ENCODE assay signal across 8 cellular contexts in the genomic region with DNA sequence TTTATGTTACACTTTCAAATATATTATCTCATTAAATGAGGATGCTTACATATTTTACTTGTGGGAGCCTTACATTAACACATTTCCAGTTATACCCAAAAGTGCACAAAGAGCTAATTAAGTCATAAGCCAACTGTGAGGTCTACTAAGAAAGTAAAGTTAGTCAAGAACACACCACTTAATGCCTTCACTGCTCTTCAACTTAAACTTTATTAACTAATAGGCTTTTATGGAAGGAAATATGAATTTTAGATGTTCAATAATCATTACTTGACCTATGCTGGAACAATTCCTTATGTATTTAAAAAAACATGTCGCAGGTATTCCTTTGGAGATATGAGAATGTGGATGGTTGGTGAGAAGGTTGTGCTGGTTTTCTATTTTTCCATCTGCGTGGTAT. TPM values are rescaled to one million over a fixed set of nuclear protein-coding genes. Genes with fewer than 3 reads are reported as not detected.
DNase-seq lines count a peak whose midpoint lies in the region; ATAC-seq, FAIRE-seq and TF ChIP-seq lines count a peak whose summit lies in the region.

No MANE protein-coding gene starts in this region.

- H3K27ac ChIP-seq in mucosa of rectum (ENCODE audit: low read depth in 2 of 2, low read length in 2 of 2) (peak overlapping the region; percentile 63 to 86), pancreas (peak overlapping the region in 1 of 4 donors; percentile 51)

- WGBS in pancreas, 2 donors: 84 to 88% methylated on average over 2 of the region's 2 CpGs

- no peaks in the 10 kb centered on the region for H3K36me3 ChIP-seq in mucosa of rectum (ENCODE audit: control insufficient read depth in 2 of 2, insufficient read depth in 2 of 2, low read length in 2 of 2)
- H3K36me3 ChIP-seq in pancreas: no peaks in the 10 kb centered on the region

- H3K9ac ChIP-seq in mucosa of rectum (ENCODE audit: low read depth in 1 of 2, low read length in 2 of 2): peak overlapping the region in 1 of 2 donors; percentile 74

- H3K27me3 Mint-ChIP-seq in stimulated activated naive CD8-positive, alpha-beta T cell treated with anti-CD3 and anti-CD28 coated beads, Interleukin-15, Interleukin-2, amounts not matched to agents 100 ng/mL and 50 ng/mL, for 24 hours: no peaks in the 10 kb centered on the region
- H3K27me3 Mint-ChIP-seq in activated naive CD8-positive, alpha-beta T cell treated with anti-CD3 and anti-CD28 coated beads for 36 hours: no peaks in the 10 kb centered on the region

- no peak for TF ChIP-seq CTCF in pancreas (IDR thresholded peaks at IDR 0.05)

- H3K27me3 ChIP-seq in mucosa of rectum (ENCODE audit: control insufficient read depth in 2 of 2, insufficient read depth in 2 of 2, low read length in 2 of 2) (peaks cover 7 to 10% of the 10 kb centered on the region in 2 donors), pancreas (peaks cover 0 to 15% (median 0%) of the 10 kb centered on the region in 4 donors)

- TF ChIP-seq POLR2A in GM12892 (IDR thresholded peaks at IDR 0.05; ENCODE audit: low read depth, low read length): no peak

- H3K9me3 Mint-ChIP-seq in stimulated activated naive CD8-positive, alpha-beta T cell treated with anti-CD3 and anti-CD28 coated beads, Interleukin-15, Interleukin-2, amounts not matched to agents 100 ng/mL and 50 ng/mL, for 24 hours: peaks cover 5% of the 10 kb centered on the region
- H3K9me3 Mint-ChIP-seq in activated naive CD8-positive, alpha-beta T cell treated with anti-CD3 and anti-CD28 coated beads for 36 hours: peaks cover 2% of the 10 kb centered on the region

- H3K9me3 ChIP-seq in mucosa of rectum (ENCODE audit: control insufficient read depth in 2 of 2, low read length in 2 of 2) (no peaks in the 10 kb centered on the region), pancreas (no peaks in the 10 kb centered on the region)

- H3K4me3 ChIP-seq in mucosa of rectum (ENCODE audit: low read length in 2 of 2) (peak overlapping the region; percentile 59 to 90), pancreas (peak overlapping the region in 1 of 4 donors; percentile 50)

- ATAC-seq in stimulated activated naive CD8-positive, alpha-beta T cell treated with anti-CD3 and anti-CD28 coated beads, Interleukin-15, Interleukin-2, amounts not matched to agents 100 U/mL and 50 U/mL, for 24 hours: no peak
- ATAC-seq in HG03342 (IDR thresholded peaks at IDR 0.05; ENCODE audit: unreplicated experiment): no peak
- no peak for ATAC-seq in pancreas

- intact Hi-C loops in pancreas (cut with DNase I): no loop called here

- peaks cover 53% of the 10 kb centered on the region for H3K4me1 Mint-ChIP-seq in stimulated activated naive CD8-positive, alpha-beta T cell treated with anti-CD3 and anti-CD28 coated beads, Interleukin-15, Interleukin-2, amounts not matched to agents 100 ng/mL and 50 ng/mL, for 24 hours (ENCODE audit: low read depth)
- H3K4me1 Mint-ChIP-seq in activated naive CD8-positive, alpha-beta T cell treated with anti-CD3 and anti-CD28 coated beads for 36 hours: peaks cover 47% of the 10 kb centered on the region

- FAIRE-seq in GM12892 (lab: Jason Lieb, UNC) (no peak), pancreas (lab: Jason Lieb, UNC) (no peak)

- peaks cover 37% of the 10 kb centered on the region for H3K36me3 Mint-ChIP-seq in stimulated activated naive CD8-positive, alpha-beta T cell treated with anti-CD3 and anti-CD28 coated beads, Interleukin-15, Interleukin-2, amounts not matched to agents 100 ng/mL and 50 ng/mL, for 24 hours (ENCODE audit: low read depth)
- H3K36me3 Mint-ChIP-seq in activated naive CD8-positive, alpha-beta T cell treated with anti-CD3 and anti-CD28 coated beads for 36 hours: peaks cover 28% of the 10 kb centered on the region

- no peak for DNase-seq in stimulated activated naive CD8-positive, alpha-beta T cell treated with anti-CD3 and anti-CD28 coated beads, Interleukin-15, Interleukin-2, amounts not matched to agents 100 U/mL and 50 U/mL, for 24 hours
- DNase-seq in activated naive CD8-positive, alpha-beta T cell treated with anti-CD3 and anti-CD28 coated beads for 36 hours: no peak
- DNase-seq in GM12892 (ENCODE audit: insufficient read length) (no peak), pancreas (no peak), SKM-1 treated with dmso at 0.1 percent for 144 hours (lab: John Stamatoyannopoulos, UW; ENCODE audit: unreplicated experiment) (no peak)

- H3K27ac Mint-ChIP-seq in stimulated activated naive CD8-positive, alpha-beta T cell treated with anti-CD3 and anti-CD28 coated beads, Interleukin-15, Interleukin-2, amounts not matched to agents 100 ng/mL and 50 ng/mL, for 24 hours: peak overlapping the region; percentile 100
- peak overlapping the region; percentile 99 for H3K27ac Mint-ChIP-seq in activated naive CD8-positive, alpha-beta T cell treated with anti-CD3 and anti-CD28 coated beads for 36 hours

- H3K4me3 Mint-ChIP-seq in stimulated activated naive CD8-positive, alpha-beta T cell treated with anti-CD3 and anti-CD28 coated beads, Interleukin-15, Interleukin-2, amounts not matched to agents 100 ng/mL and 50 ng/mL, for 24 hours: peak overlapping the region; percentile 99
- H3K4me3 Mint-ChIP-seq in activated naive CD8-positive, alpha-beta T cell treated with anti-CD3 and anti-CD28 coated beads for 36 hours: peak overlapping the region; percentile 87

- H3K4me1 ChIP-seq in mucosa of rectum (ENCODE audit: control insufficient read depth in 2 of 2, insufficient read depth in 2 of 2, low read length in 2 of 2): peaks cover 0 to 3% of the 10 kb centered on the region in 2 donors
- no peaks in the 10 kb centered on the region for H3K4me1 ChIP-seq in pancreas

RNA-seq across cellular contexts. Expression of a gene that starts 3.4 kb away (rescaled TPM):
- 10 to 100 TPM; 14.6 to 17.3 TPM for total RNA-seq in activated naive CD8-positive, alpha-beta T cell treated with anti-CD3 and anti-CD28 coated beads for 36 hours
- 21.1 TPM for polyA plus RNA-seq in GM12892 (2012; ENCODE audit: missing spikeins)
- total RNA-seq in pancreas: 1 to 10 TPM in 3 of 6 donors, under 1 TPM in 3; 0.51 to 5.7 (median 1.3) TPM
- polyA plus RNA-seq in pancreas: under 1 TPM; 0.34 to 0.80 TPM
